Comparison of ENCODE assay signal across 23 cellular contexts in genomic region chr2:158603205-158603604, GRCh38.
"Had no signal": no experiment of that assay in that cellular context is flagged by ENCODE, and none has a peak within 500 bp of the region (broad histone marks: within the 10 kb centered on the region; RNA-seq: fewer than 3 reads in every experiment).

No MANE protein-coding gene starts in this region.

- H3K27me3 ChIP-seq: Peyer's patch, SJCRH30 had no signal

- H3K4me1 ChIP-seq: Peyer's patch, SJCRH30 had no signal

- ATAC-seq: Right ventricle myocardium inferior, SK-N-SH treated with all-trans-retinoic acid at 6 μM for 48 hours had no signal

- H3K27ac ChIP-seq: HL-60, KMS-11, PC-9, Peyer's patch, SJCRH30 had no signal

- H3K9ac ChIP-seq: KMS-11 had no signal

- H3K9me3 ChIP-seq: Peyer's patch, SJCRH30 had no signal

- H2AFZ ChIP-seq: PC-9 had no signal

- H3K4me2 ChIP-seq: KMS-11, PC-9 had no signal

- H3K4me3 ChIP-seq: PC-9, Peyer's patch, SJCRH30 had no signal

- DNase-seq: Kasumi-1, MM.1S, NCI-H1092 treated with DMSO at 0.1 percent for 48 hours, NCI-H1436, NCI-H187, NCI-H2029, NCI-H2081 treated with DMSO at 0.1 percent for 48 hours, NCI-H2171, NCI-H226, NCI-H446, NCI-H510A, NCI-H524 treated with DMSO at 0.1 percent for 48 hours, NCI-H69, NCI-H774, OCI-M1, PC-9, Peyer's patch, SHP77 treated with DMSO at 0.1 percent for 48 hours, SJCRH30 had no signal
